In genomic region chr17:57940653-57941329, GRCh38 we compare ENCODE assay signal across 8 cellular contexts. TPM values are rescaled to one million over a fixed set of nuclear protein-coding genes. Genes with fewer than 3 reads are reported as not detected.
DNase-seq lines count a peak whose midpoint lies in the region; ATAC-seq and TF ChIP-seq lines count a peak whose summit lies in the region.

No MANE protein-coding gene starts in this region.

- no peaks in the 10 kb centered on the region for H3K36me3 ChIP-seq in endodermal cell (ENCODE audit: control insufficient read depth, insufficient read depth, low read length)
- H3K36me3 ChIP-seq in rectal smooth muscle tissue (ENCODE audit: control insufficient read depth, insufficient read depth, low read length), result no peaks in the 10 kb centered on the region
- H3K36me3 ChIP-seq in aorta (ENCODE audit: control insufficient read depth in 1 of 2, insufficient read depth in 2 of 2, low read length in 1 of 2), result no peaks in the 10 kb centered on the region

- CTCF ChIA-PET in Calu3 (lab: Charles Lee), result interaction anchor here (1.5 kb wide), 1 partner anchor 23 kb away, joined by 4 read pairs; no protein-coding TSS in a partner anchor

- TF ChIP-seq CTCF in endodermal cell (conservative IDR thresholded peaks at IDR 0.05), result no peak
- no peak for TF ChIP-seq CTCF in Calu3 (IDR thresholded peaks at IDR 0.05; ENCODE audit: unreplicated experiment)

- intact Hi-C loops in aorta (cut with DNase I) (no loop called here), Calu3 (cut with micrococcal nuclease; ENCODE audit: unreplicated experiment) (no loop called here)

- peak overlapping the region; percentile 62 for H3K27ac ChIP-seq in endodermal cell (ENCODE audit: low read depth, low read length)
- peak overlapping the region; percentile 98 for H3K27ac ChIP-seq in rectal smooth muscle tissue (ENCODE audit: low read depth, low read length)
- no peak overlapping the region for H3K27ac ChIP-seq in aorta (ENCODE audit: low read depth in 1 of 2, low read length in 2 of 2)

- no peak overlapping the region for H3K4me3 ChIP-seq in endodermal cell (ENCODE audit: low read length)
- no peak overlapping the region for H3K4me3 ChIP-seq in rectal smooth muscle tissue (ENCODE audit: low read length)
- H3K4me3 ChIP-seq in aorta (ENCODE audit: low read length in 2 of 2), result no peak overlapping the region

- WGBS in endodermal cell (ENCODE audit: insufficient coverage in 1 of 2, insufficient read length in 1 of 2), 2 experiments, result 93 to 95% methylated on average over 3 to 5 of the region's 5 CpGs
- WGBS in aorta, 2 donors, result 58 to 60% methylated on average over 5 of the region's 5 CpGs

- no peaks in the 10 kb centered on the region for H3K27me3 Mint-ChIP-seq in endodermal cell (ENCODE audit: insufficient read depth)
- H3K27me3 Mint-ChIP-seq in Calu3 (ENCODE audit: unreplicated experiment), result no peaks in the 10 kb centered on the region

- peak; percentile 87 for DNase-seq in NCI-H2171 (lab: John Stamatoyannopoulos, UW)
- no peak for DNase-seq in endodermal cell
- DNase-seq in aorta, result no peak
- DNase-seq in Calu3, result no peak

- H3K9me3 ChIP-seq in endodermal cell (ENCODE audit: control insufficient read depth, low read length) (no peaks in the 10 kb centered on the region), aorta (ENCODE audit: control insufficient read depth, low read length) (no peaks in the 10 kb centered on the region)

- no peak overlapping the region for H3K4me3 Mint-ChIP-seq in endodermal cell
- H3K4me3 Mint-ChIP-seq in Calu3 (ENCODE audit: low read depth, unreplicated experiment), result no peak overlapping the region

- no peaks in the 10 kb centered on the region for H3K36me3 Mint-ChIP-seq in endodermal cell (ENCODE audit: low read depth)
- H3K36me3 Mint-ChIP-seq in Calu3 (ENCODE audit: insufficient read depth, unreplicated experiment), result peaks cover 16% of the 10 kb centered on the region

- H3K9ac ChIP-seq in endodermal cell (ENCODE audit: extremely low read depth, low read length, poor library complexity, severe bottlenecking) (no peak overlapping the region), rectal smooth muscle tissue (ENCODE audit: low read length) (no peak overlapping the region)

- H3K27ac Mint-ChIP-seq in endodermal cell, result no peak overlapping the region
- H3K27ac Mint-ChIP-seq in Calu3 (ENCODE audit: unreplicated experiment), result no peak overlapping the region

- ATAC-seq in GM21447 (IDR thresholded peaks at IDR 0.05; ENCODE audit: unreplicated experiment) (peak; percentile 37), aorta (ENCODE audit: low FRiP score) (no peak), HG03571 (IDR thresholded peaks at IDR 0.05; ENCODE audit: unreplicated experiment) (no peak), HG03457 (IDR thresholded peaks at IDR 0.05; ENCODE audit: unreplicated experiment) (no peak)

- H3K9me3 Mint-ChIP-seq in endodermal cell, result no peaks in the 10 kb centered on the region
- no peaks in the 10 kb centered on the region for H3K9me3 Mint-ChIP-seq in Calu3 (ENCODE audit: low read depth, unreplicated experiment)

- H3K27me3 ChIP-seq in endodermal cell (ENCODE audit: control insufficient read depth, insufficient read depth, low read length, poor library complexity, severe bottlenecking) (no peaks in the 10 kb centered on the region), rectal smooth muscle tissue (ENCODE audit: control insufficient read depth, insufficient read depth, low read length) (no peaks in the 10 kb centered on the region), aorta (ENCODE audit: control insufficient read depth in 1 of 2, insufficient read depth in 2 of 2, low read length in 1 of 2) (no peaks in the 10 kb centered on the region)

- H3K4me1 Mint-ChIP-seq in endodermal cell (peaks cover 16% of the 10 kb centered on the region), Calu3 (ENCODE audit: low read depth, unreplicated experiment) (peaks cover 43% of the 10 kb centered on the region)

- BruUV-seq in Calu3 (replicated peaks; lab: Mats Ljungman, UMichigan), result no TSS peak

- H3K4me1 ChIP-seq in endodermal cell (ENCODE audit: control insufficient read depth, insufficient read depth, low read length), result peaks cover 7% of the 10 kb centered on the region
- H3K4me1 ChIP-seq in rectal smooth muscle tissue (ENCODE audit: control insufficient read depth, insufficient read depth, low read length), result peaks cover 89% of the 10 kb centered on the region
- peaks cover 6 to 8% of the 10 kb centered on the region in 2 donors for H3K4me1 ChIP-seq in aorta (ENCODE audit: control insufficient read depth in 1 of 2, insufficient read depth in 2 of 2, low read length in 2 of 2)

RNA-seq across cellular contexts. Expression of gene CUEDC1, which starts 14.4 kb away (rescaled TPM):
- total RNA-seq in endodermal cell (10 to 100 TPM; 11.0 to 18.7 TPM), aorta (10 to 100 TPM; 42.9 to 43.6 TPM), Calu3 (2022) (30.9 and 34.7 TPM in 2 replicates)
- polyA plus RNA-seq in endodermal cell (2013, experiment 1 of 2), result 43.5 TPM
- 39.6 TPM for polyA plus RNA-seq in endodermal cell (2013, experiment 2 of 2)
- 10 to 100 TPM; 25.4 to 26.7 TPM for polyA plus RNA-seq in aorta

RNA-seq across cellular contexts. Expression of gene VEZF1, which starts 47.3 kb away (rescaled TPM):
- total RNA-seq in endodermal cell, result 10 to 100 TPM; 50.3 to 59.3 TPM
- polyA plus RNA-seq in endodermal cell (2013, experiment 1 of 2), result 143 TPM
- polyA plus RNA-seq in endodermal cell (2013, experiment 2 of 2), result 140 TPM
- 10 to 100 TPM; 57.3 to 59.8 TPM for total RNA-seq in aorta
- 10 to 100 TPM; 21.2 to 27.7 TPM for polyA plus RNA-seq in aorta
- 33.4 and 40.4 TPM in 2 replicates for total RNA-seq in Calu3 (2022)

Comparison
In these comparisons a context has a peak if more than half of its experiments do, and no peak if none do; other contexts are left out.
1. H3K27ac ChIP-seq: peak in endodermal cell (single experiment) and rectal smooth muscle tissue (single experiment); none in aorta (0 of 2).